In the genomic region with DNA sequence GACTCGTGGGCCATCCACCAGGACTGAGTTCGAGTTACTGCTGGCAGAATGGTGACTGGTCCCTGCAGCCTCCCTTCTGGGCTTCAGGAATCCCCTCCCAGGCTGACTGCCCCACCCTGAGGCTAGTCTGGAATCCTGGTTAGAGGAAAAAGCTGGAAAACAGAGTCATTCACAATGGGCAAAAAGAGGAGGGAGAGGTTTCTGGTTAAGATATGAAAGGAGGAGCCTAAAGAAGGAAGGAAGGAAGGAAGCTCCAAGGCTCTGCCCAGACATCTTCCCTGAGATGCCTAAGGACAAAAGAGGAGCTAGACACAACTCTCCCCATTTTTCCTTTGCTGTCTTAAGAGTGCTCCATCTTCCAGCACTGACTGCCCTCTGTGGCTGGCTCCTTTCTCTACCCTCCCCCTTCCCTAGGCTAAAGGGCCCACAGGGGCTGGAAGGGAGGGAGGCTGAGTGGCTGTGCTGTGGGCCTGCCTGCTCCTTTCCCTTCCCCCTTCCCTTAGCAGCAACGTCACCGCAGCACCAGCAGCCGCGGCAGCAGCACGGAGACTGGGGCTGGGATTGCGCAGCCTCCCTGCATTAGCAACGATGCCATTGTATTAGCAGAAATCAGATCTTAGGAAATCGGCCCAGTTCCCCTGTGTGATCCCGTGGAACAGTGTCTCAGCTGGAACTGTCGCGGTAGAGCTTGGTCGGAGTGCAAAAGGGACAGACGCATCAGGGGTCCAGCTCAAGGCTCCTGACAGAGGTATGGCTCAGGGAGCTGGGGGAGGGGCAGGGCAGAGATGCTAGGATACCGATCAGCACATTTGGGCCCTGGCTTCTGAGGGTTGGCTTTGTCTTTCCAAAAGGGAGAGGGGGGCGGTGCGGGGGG, we compare ENCODE assay signal across 9 cellular contexts. TPM values are rescaled to one million over a fixed set of nuclear protein-coding genes. Genes with fewer than 3 reads are reported as not detected.
DNase-seq lines count a peak whose midpoint lies in the region; ATAC-seq, FAIRE-seq and TF ChIP-seq lines count a peak whose summit lies in the region.
"Had no signal": no experiment of that assay in that cellular context is flagged by ENCODE, and none has a peak within 500 bp of the region (broad histone marks: within the 10 kb centered on the region; RNA-seq: fewer than 3 reads in every experiment).

No MANE protein-coding gene starts in this region.

- H3K27ac ChIP-seq in A549, result peak overlapping the region; percentile 59 to 78

- H3K9me3 ChIP-seq in A549, result no peaks in the 10 kb centered on the region

- 85% methylated on average over 14 of the region's 18 CpGs for WGBS in A549 (ENCODE audit: missing lambda C conversion rate)

- POLR2A ChIA-PET in A549 (lab: Yijun Ruan, JAX), result interaction anchor here (2.0 kb wide), 1 partner anchor 9 kb away, joined by 6 read pairs; no protein-coding TSS in a partner anchor

- ATAC-seq in A549, result peak in 1 of 2 experiments; percentile 27; a peak in 2 of 6 replicates
- no peak for ATAC-seq in HG03108 (IDR thresholded peaks at IDR 0.05; ENCODE audit: unreplicated experiment)

- no peak for DNase-seq in A549 (ENCODE audit: low read depth in 1 of 2, low spot score in 1 of 2)
- DNase-seq in RPMI7951 (ENCODE audit: low read depth), result peak; percentile 63
- peak; percentile 88 for DNase-seq in fibroblast of villous mesenchyme (ENCODE audit: low read depth)
- DNase-seq in NCI-H1105 treated with DMSO at 0.1 percent for 48 hours (lab: John Stamatoyannopoulos, UW), result no peak
- DNase-seq in NCI-H345 (lab: John Stamatoyannopoulos, UW), result no peak
- no peak for DNase-seq in activated T-cell treated with anti-CD3 and anti-CD28 coated beads, Interleukin-2, amount 50 U/mL, for 48 hours
- DNase-seq: COR-L47 had no signal

- TF ChIP-seq CTCF in A549 (IDR thresholded peaks at IDR 0.05), result no peak
- TF ChIP-seq CTCF in fibroblast of villous mesenchyme (IDR thresholded peaks at IDR 0.05; ENCODE audit: insufficient read depth, low read depth, low read length), result no peak
- no peak for TF ChIP-seq CTCF in nephron (IDR thresholded peaks at IDR 0.05; ENCODE audit: unreplicated experiment in 3 of 3)

- CTCF ChIA-PET in A549 (lab: Yijun Ruan, JAX), result interaction anchor here (0.7 to 10.6 kb wide), 12 partner anchors 8 to 778 kb away, joined by 3 to 122 read pairs (median 4); a partner anchor contains a TSS

- H3K27me3 Mint-ChIP-seq in nephron (ENCODE audit: low read depth), result no peaks in the 10 kb centered on the region

- H3K4me3 Mint-ChIP-seq in nephron, result peak overlapping the region; percentile 91

- no peak for TF ChIP-seq POLR2A in A549 (IDR thresholded peaks at IDR 0.05; ENCODE audit: low read length)

- H3K4me2 ChIP-seq in A549, result peak overlapping the region; percentile 26

- TF ChIP-seq RAD21 in A549 (conservative IDR thresholded peaks at IDR 0.05 in 1 of 2, IDR thresholded peaks at IDR 0.05 in 1 of 2), result no peak

- no peaks in the 10 kb centered on the region for H3K9me3 Mint-ChIP-seq in nephron

- no peak for FAIRE-seq in A549 (lab: Jason Lieb, UNC)

- peaks cover 5% of the 10 kb centered on the region for H3K36me3 Mint-ChIP-seq in nephron (ENCODE audit: low read depth)

- H3K4me1 ChIP-seq in A549, result peaks cover 63% of the 10 kb centered on the region

- peak overlapping the region; percentile 95 to 98 (median 97) for H3K27ac Mint-ChIP-seq in nephron

- H3K4me3 ChIP-seq in A549 (no peak overlapping the region), fibroblast of villous mesenchyme (ENCODE audit: low read depth, low read length) (peak overlapping the region; percentile 66)

- no peak for TF ChIP-seq EP300 in A549 (IDR thresholded peaks at IDR 0.05)

- H3K4me1 Mint-ChIP-seq in nephron, result peaks cover 51% of the 10 kb centered on the region

TF ChIP-seq in A549, 52 proteins besides CTCF, POLR2A, EP300 and RAD21:
- TF ChIP-seq GATA3 (IDR thresholded peaks at IDR 0.05; ENCODE audit: borderline replicate concordance) (no peak), NR3C1 (IDR thresholded peaks at IDR 0.05) (no peak), RFX5 (IDR thresholded peaks at IDR 0.05) (no peak), HEYL (CRISPR knock-in tag; IDR thresholded peaks at IDR 0.05) (no peak), ESRRA (IDR thresholded peaks at IDR 0.05; ENCODE audit: borderline replicate concordance, low read length) (no peak), POLR2AphosphoS2 (conservative IDR thresholded peaks at IDR 0.05; ENCODE audit: low read length) (no peak), NPAS2 (CRISPR knock-in tag; IDR thresholded peaks at IDR 0.05; ENCODE audit: borderline replicate concordance) (no peak), FOSL2 (IDR thresholded peaks at IDR 0.05) (no peak), FOSL2 (CRISPR knock-in tag; IDR thresholded peaks at IDR 0.05) (no peak), RARB (CRISPR knock-in tag; IDR thresholded peaks at IDR 0.05) (no peak), HOXB5 (CRISPR knock-in tag; IDR thresholded peaks at IDR 0.05) (no peak), FOSB (CRISPR knock-in tag; IDR thresholded peaks at IDR 0.05) (no peak), ZC3H11A (IDR thresholded peaks at IDR 0.05) (no peak), MAZ (IDR thresholded peaks at IDR 0.05; ENCODE audit: borderline replicate concordance, low read depth, low read length) (no peak)
- TF ChIP-seq, protein P1, sequence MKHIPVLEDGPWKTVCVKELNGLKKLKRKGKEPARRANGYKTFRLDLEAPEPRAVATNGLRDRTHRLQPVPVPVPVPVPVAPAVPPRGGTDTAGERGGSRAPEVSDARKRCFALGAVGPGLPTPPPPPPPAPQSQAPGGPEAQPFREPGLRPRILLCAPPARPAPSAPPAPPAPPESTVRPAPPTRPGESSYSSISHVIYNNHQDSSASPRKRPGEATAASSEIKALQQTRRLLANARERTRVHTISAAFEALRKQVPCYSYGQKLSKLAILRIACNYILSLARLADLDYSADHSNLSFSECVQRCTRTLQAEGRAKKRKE (CRISPR knock-in tag; IDR thresholded peaks at IDR 0.05; ENCODE audit: low read depth), result no peak
- TF ChIP-seq, protein P2, sequence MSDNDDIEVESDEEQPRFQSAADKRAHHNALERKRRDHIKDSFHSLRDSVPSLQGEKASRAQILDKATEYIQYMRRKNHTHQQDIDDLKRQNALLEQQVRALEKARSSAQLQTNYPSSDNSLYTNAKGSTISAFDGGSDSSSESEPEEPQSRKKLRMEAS (IDR thresholded peaks at IDR 0.05), result no peak
- TF ChIP-seq, protein P3, sequence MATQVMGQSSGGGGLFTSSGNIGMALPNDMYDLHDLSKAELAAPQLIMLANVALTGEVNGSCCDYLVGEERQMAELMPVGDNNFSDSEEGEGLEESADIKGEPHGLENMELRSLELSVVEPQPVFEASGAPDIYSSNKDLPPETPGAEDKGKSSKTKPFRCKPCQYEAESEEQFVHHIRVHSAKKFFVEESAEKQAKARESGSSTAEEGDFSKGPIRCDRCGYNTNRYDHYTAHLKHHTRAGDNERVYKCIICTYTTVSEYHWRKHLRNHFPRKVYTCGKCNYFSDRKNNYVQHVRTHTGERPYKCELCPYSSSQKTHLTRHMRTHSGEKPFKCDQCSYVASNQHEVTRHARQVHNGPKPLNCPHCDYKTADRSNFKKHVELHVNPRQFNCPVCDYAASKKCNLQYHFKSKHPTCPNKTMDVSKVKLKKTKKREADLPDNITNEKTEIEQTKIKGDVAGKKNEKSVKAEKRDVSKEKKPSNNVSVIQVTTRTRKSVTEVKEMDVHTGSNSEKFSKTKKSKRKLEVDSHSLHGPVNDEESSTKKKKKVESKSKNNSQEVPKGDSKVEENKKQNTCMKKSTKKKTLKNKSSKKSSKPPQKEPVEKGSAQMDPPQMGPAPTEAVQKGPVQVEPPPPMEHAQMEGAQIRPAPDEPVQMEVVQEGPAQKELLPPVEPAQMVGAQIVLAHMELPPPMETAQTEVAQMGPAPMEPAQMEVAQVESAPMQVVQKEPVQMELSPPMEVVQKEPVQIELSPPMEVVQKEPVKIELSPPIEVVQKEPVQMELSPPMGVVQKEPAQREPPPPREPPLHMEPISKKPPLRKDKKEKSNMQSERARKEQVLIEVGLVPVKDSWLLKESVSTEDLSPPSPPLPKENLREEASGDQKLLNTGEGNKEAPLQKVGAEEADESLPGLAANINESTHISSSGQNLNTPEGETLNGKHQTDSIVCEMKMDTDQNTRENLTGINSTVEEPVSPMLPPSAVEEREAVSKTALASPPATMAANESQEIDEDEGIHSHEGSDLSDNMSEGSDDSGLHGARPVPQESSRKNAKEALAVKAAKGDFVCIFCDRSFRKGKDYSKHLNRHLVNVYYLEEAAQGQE (IDR thresholded peaks at IDR 0.05), result no peak
- TF ChIP-seq, protein P4, sequence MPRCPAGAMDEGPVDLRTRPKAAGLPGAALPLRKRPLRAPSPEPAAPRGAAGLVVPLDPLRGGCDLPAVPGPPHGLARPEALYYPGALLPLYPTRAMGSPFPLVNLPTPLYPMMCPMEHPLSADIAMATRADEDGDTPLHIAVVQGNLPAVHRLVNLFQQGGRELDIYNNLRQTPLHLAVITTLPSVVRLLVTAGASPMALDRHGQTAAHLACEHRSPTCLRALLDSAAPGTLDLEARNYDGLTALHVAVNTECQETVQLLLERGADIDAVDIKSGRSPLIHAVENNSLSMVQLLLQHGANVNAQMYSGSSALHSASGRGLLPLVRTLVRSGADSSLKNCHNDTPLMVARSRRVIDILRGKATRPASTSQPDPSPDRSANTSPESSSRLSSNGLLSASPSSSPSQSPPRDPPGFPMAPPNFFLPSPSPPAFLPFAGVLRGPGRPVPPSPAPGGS (IDR thresholded peaks at IDR 0.05), result no peak

RNA-seq across cellular contexts. Expression of a gene that starts 48.7 kb away (rescaled TPM):
- polyA plus RNA-seq in A549 (2011; rRNA removed), result 15.9 and 16.8 TPM in 2 replicates
- polyA plus RNA-seq in A549 (2012; cell fraction: cytosol; rRNA removed), result 17.6 and 25.3 TPM in 2 replicates
- polyA plus RNA-seq in A549 (2012; cell fraction: nucleus; rRNA removed), result 67.7 and 81.9 TPM in 2 replicates
- 21.0 to 21.6 TPM (median 21.2 TPM) in 3 replicates for polyA plus RNA-seq in A549 (2017; fragmentation: RNase III; extraction: RNeasy Plus Mini Kit Qiagen cat#74134 plus additional on column Dnase treatment)
- polyA minus RNA-seq in A549 (2011; rRNA and poly(A)+ RNA removed), result 77.7 and 84.8 TPM in 2 replicates
- 6.4 and 7.6 TPM in 2 replicates for total RNA-seq in RPMI7951 (2014; rRNA removed; shearing (Covaris generic))
- 24.2 and 33.2 TPM in 2 replicates for total RNA-seq in fibroblast of villous mesenchyme

Comparison
In these comparisons a context has a peak if more than half of its experiments do, and no peak if none do; other contexts are left out.
1. DNase-seq: peak in RPMI7951 (single experiment) and fibroblast of villous mesenchyme (single experiment); none in A549 (0 of 2), NCI-H1105 treated with DMSO at 0.1 percent for 48 hours (single experiment), NCI-H345 (single experiment) and activated T-cell treated with anti-CD3 and anti-CD28 coated beads, Interleukin-2, amount 50 U/mL, for 48 hours (0 of 2).